Comparison of ENCODE assay signal across 7 cellular contexts in genomic region chr19:12937243-12938053, GRCh38. TPM values are rescaled to one million over a fixed set of nuclear protein-coding genes. Genes with fewer than 3 reads are reported as not detected.
A peak's percentile ranks its signal among the peaks of the same experiment; 100 is the strongest.
DNase-seq lines count a peak whose midpoint lies in the region; ATAC-seq and TF ChIP-seq lines count a peak whose summit lies in the region.

No MANE protein-coding gene starts in this region.

- peak overlapping the region; percentile 65 for H3K4me3 ChIP-seq in GM06990 (replicated peaks; ENCODE audit: low read depth, low read length)

- H3K27me3 ChIP-seq in GM06990 (replicated peaks; ENCODE audit: control insufficient read depth, insufficient read depth, low read length) = no peaks in the 10 kb centered on the region

- peaks cover 27% of the 10 kb centered on the region for H3K36me3 ChIP-seq in GM06990 (ENCODE audit: control insufficient read depth, insufficient read depth, low read length)

- TF ChIP-seq CTCF in GM06990 (IDR thresholded peaks at IDR 0.05; ENCODE audit: insufficient read depth, low read length, poor library complexity, severe bottlenecking) = no peak

- ATAC-seq in activated CD4-positive, CD25-positive, alpha-beta regulatory T cell treated with anti-CD3 and anti-CD28 coated beads, Interleukin-2, amount 50 U/mL, for 24 hours = no peak

- DNase-seq in GM06990 (ENCODE audit: extremely low read depth, insufficient read length) = peak; percentile 48
- DNase-seq in HuH-7 (ENCODE audit: low spot score) = peak; percentile 27
- DNase-seq in RPMI7951 (ENCODE audit: low read depth) = peak; percentile 48
- peak; percentile 55 for DNase-seq in dermis blood vessel endothelial cell
- DNase-seq in mucosa of gallbladder (ENCODE audit: low spot score) = peak; percentile 66
- no peak for DNase-seq in cerebellum (ENCODE audit: low spot score)

RNA-seq across cellular contexts. Expression of gene CALR, which starts 1.0 kb away (rescaled TPM):
- 1,708 and 2,160 TPM in 2 replicates for total RNA-seq in RPMI7951 (2014; rRNA removed; shearing (Covaris generic))
- total RNA-seq in dermis blood vessel endothelial cell = 1,244 and 1,415 TPM in 2 replicates
- total RNA-seq in mucosa of gallbladder = 1,099 TPM
- 215 TPM for total RNA-seq in cerebellum

RNA-seq across cellular contexts. Expression of gene FARSA, which starts 3.9 kb away (rescaled TPM):
- total RNA-seq in RPMI7951 (2014; rRNA removed; shearing (Covaris generic)) = 60.7 and 83.7 TPM in 2 replicates
- 47.5 and 83.9 TPM in 2 replicates for total RNA-seq in dermis blood vessel endothelial cell
- total RNA-seq in mucosa of gallbladder = 54.0 TPM
- 42.3 TPM for total RNA-seq in cerebellum

RNA-seq across cellular contexts. Expression of gene RAD23A, which starts 8.2 kb away (rescaled TPM):
- 104 and 123 TPM in 2 replicates for total RNA-seq in RPMI7951 (2014; rRNA removed; shearing (Covaris generic))
- total RNA-seq in dermis blood vessel endothelial cell (52.9 and 98.1 TPM in 2 replicates), mucosa of gallbladder (83.0 TPM), cerebellum (24.1 TPM)

RNA-seq across cellular contexts. Expression of gene SYCE2, which starts 18.4 kb away (rescaled TPM):
- 0.20 and 3.0 TPM in 2 replicates for total RNA-seq in RPMI7951 (2014; rRNA removed; shearing (Covaris generic))
- total RNA-seq in dermis blood vessel endothelial cell (0.17 and 0.33 TPM in 2 replicates), mucosa of gallbladder (not detected), cerebellum (0.27 TPM)

RNA-seq across cellular contexts. Expression of gene GADD45GIP1, which starts 19.6 kb away (rescaled TPM):
- total RNA-seq in RPMI7951 (2014; rRNA removed; shearing (Covaris generic)) = 41.2 and 65.1 TPM in 2 replicates
- total RNA-seq in dermis blood vessel endothelial cell = 19.5 and 20.6 TPM in 2 replicates
- 17.6 TPM for total RNA-seq in mucosa of gallbladder
- total RNA-seq in cerebellum = 7.2 TPM
